8 cellular contexts compared by ENCODE assay signal in genomic region chr9:63813391-63814021, GRCh38.
DNase-seq lines count a peak whose midpoint lies in the region; ATAC-seq and TF ChIP-seq lines count a peak whose summit lies in the region.
"Not testable (repeated sequence)": the region's sequence is repeated elsewhere in the genome, so short reads cannot be mapped to it uniquely, and the experiment has no call there.

No MANE protein-coding gene starts in this region.

- not testable (repeated sequence) for H3K27ac Mint-ChIP-seq in activated naive CD8-positive, alpha-beta T cell treated with anti-CD3 and anti-CD28 coated beads for 36 hours; neural progenitor cell

- H3K4me3 ChIP-seq in DOHH2 (ENCODE audit: low read length) (peak overlapping the region; percentile 62), OCI-LY1 (ENCODE audit: low read depth, low read length, poor library complexity, severe bottlenecking) (peak overlapping the region; percentile 31), iPS-11a (ENCODE audit: low read depth, low read length) (peak overlapping the region; percentile 4), neural progenitor cell (peak overlapping the region; percentile 37), thoracic aorta (peak overlapping the region; percentile 25)
- not testable (repeated sequence) for H3K4me3 ChIP-seq in GM23248

- not testable (repeated sequence) for TF ChIP-seq CTCF in DOHH2 (IDR thresholded peaks at IDR 0.05; ENCODE audit: low read depth, low read length, poor library complexity, severe bottlenecking); OCI-LY1 (IDR thresholded peaks at IDR 0.05; ENCODE audit: low read length); neural progenitor cell (IDR thresholded peaks at IDR 0.05); thoracic aorta (IDR thresholded peaks at IDR 0.05)

- DNase-seq in GM23248: peak; percentile 1
- DNase-seq in activated naive CD8-positive, alpha-beta T cell treated with anti-CD3 and anti-CD28 coated beads for 36 hours; neural progenitor cell (ENCODE audit: low spot score); thoracic aorta (ENCODE audit: low spot score): not testable (repeated sequence)
- DNase-seq in ecto neural progenitor cell (ENCODE audit: low spot score): peak; percentile 40

- H3K27ac ChIP-seq in DOHH2 (ENCODE audit: low read depth, low read length): peak overlapping the region; percentile 21; the same call in 1 of the 2 replicates
- H3K27ac ChIP-seq in GM23248; OCI-LY1 (ENCODE audit: low read depth, low read length, poor library complexity, severe bottlenecking); neural progenitor cell; thoracic aorta: not testable (repeated sequence)

- H3K4me3 Mint-ChIP-seq in activated naive CD8-positive, alpha-beta T cell treated with anti-CD3 and anti-CD28 coated beads for 36 hours: peak overlapping the region; percentile 38
- H3K4me3 Mint-ChIP-seq in neural progenitor cell: not testable (repeated sequence)

- not testable (repeated sequence) for H4K20me1 ChIP-seq in DOHH2 (ENCODE audit: control insufficient read depth, insufficient read depth, low read depth, low read length); GM23248 (ENCODE audit: insufficient read depth); OCI-LY1 (ENCODE audit: insufficient read depth, low read length); neural progenitor cell (ENCODE audit: low read depth)

- not testable (repeated sequence) for ATAC-seq in thoracic aorta (ENCODE audit: insufficient number of reproducible peaks, low FRiP score, low read depth)

- peak overlapping the region; percentile 40 for H3K4me2 ChIP-seq in DOHH2 (ENCODE audit: low read length)
- not testable (repeated sequence) for H3K4me2 ChIP-seq in GM23248 (ENCODE audit: unreplicated experiment); OCI-LY1 (ENCODE audit: low read length)
- peak overlapping the region; percentile 52 for H3K4me2 ChIP-seq in neural progenitor cell

- in situ Hi-C loops in GM23248 (cut with MboI): not testable (repeated sequence)

- H3K27me3 ChIP-seq in DOHH2 (ENCODE audit: control insufficient read depth, low read length); GM23248 (replicated peaks; ENCODE audit: insufficient read depth); OCI-LY1 (ENCODE audit: insufficient read depth, low read length); thoracic aorta (replicated peaks; ENCODE audit: insufficient read depth): not testable (repeated sequence)
- H3K27me3 ChIP-seq in neural progenitor cell: peaks cover 31% of the 10 kb centered on the region

- H3K9me2 ChIP-seq in DOHH2 (replicated peaks; ENCODE audit: control insufficient read depth, low read length); GM23248 (ENCODE audit: insufficient read depth); OCI-LY1 (ENCODE audit: low read depth, low read length): not testable (repeated sequence)

- H3K4me1 ChIP-seq in DOHH2 (ENCODE audit: control insufficient read depth, low read length): peaks cover 10% of the 10 kb centered on the region
- not testable (repeated sequence) for H3K4me1 ChIP-seq in GM23248 (ENCODE audit: insufficient read depth); neural progenitor cell; thoracic aorta (ENCODE audit: control insufficient read depth in 1 of 2, low read depth in 2 of 2)
- peaks cover 16% of the 10 kb centered on the region for H3K4me1 ChIP-seq in OCI-LY1 (ENCODE audit: insufficient read depth, low read length, severe bottlenecking)

- H3F3A ChIP-seq in DOHH2 (ENCODE audit: control insufficient read depth, insufficient read depth); GM23248 (ENCODE audit: insufficient read depth); OCI-LY1 (ENCODE audit: insufficient read depth, low read length); neural progenitor cell (ENCODE audit: low read depth): not testable (repeated sequence)

- H3K4me1 Mint-ChIP-seq in activated naive CD8-positive, alpha-beta T cell treated with anti-CD3 and anti-CD28 coated beads for 36 hours: peaks cover 11% of the 10 kb centered on the region
- peaks cover 12% of the 10 kb centered on the region for H3K4me1 Mint-ChIP-seq in neural progenitor cell

- 15 to 18% methylated on average over 37 to 39 of the region's 39 CpGs for WGBS in GM23248 (ENCODE audit: low coverage in 1 of 2, low lambda C conversion rate in 2 of 2, missing lambda C conversion rate in 2 of 2), 2 experiments

- H3K9me3 ChIP-seq in DOHH2 (ENCODE audit: control insufficient read depth, insufficient read depth, low read length); GM23248 (ENCODE audit: low read depth); OCI-LY1 (ENCODE audit: low read length): not testable (repeated sequence)
- H3K9me3 ChIP-seq in neural progenitor cell (ENCODE audit: low read depth): peaks cover 12% of the 10 kb centered on the region
- H3K9me3 ChIP-seq in thoracic aorta: peaks cover 12% of the 10 kb centered on the region

- peaks cover 11% of the 10 kb centered on the region for H3K79me2 ChIP-seq in DOHH2 (ENCODE audit: control insufficient read depth, low read length)
- not testable (repeated sequence) for H3K79me2 ChIP-seq in GM23248 (ENCODE audit: insufficient read depth); OCI-LY1 (ENCODE audit: insufficient read depth, low read length); neural progenitor cell (ENCODE audit: low read depth)

- H2AFZ ChIP-seq in GM23248; OCI-LY1 (ENCODE audit: low read length); neural progenitor cell (replicated peaks): not testable (repeated sequence)

- H3K9ac ChIP-seq in GM23248; OCI-LY1 (ENCODE audit: low read length); neural progenitor cell: not testable (repeated sequence)

- peaks cover 23% of the 10 kb centered on the region for H3K9me3 Mint-ChIP-seq in activated naive CD8-positive, alpha-beta T cell treated with anti-CD3 and anti-CD28 coated beads for 36 hours
- peaks cover 54% of the 10 kb centered on the region for H3K9me3 Mint-ChIP-seq in neural progenitor cell

- peaks cover 37% of the 10 kb centered on the region for H3K27me3 Mint-ChIP-seq in activated naive CD8-positive, alpha-beta T cell treated with anti-CD3 and anti-CD28 coated beads for 36 hours
- peaks cover 25% of the 10 kb centered on the region for H3K27me3 Mint-ChIP-seq in neural progenitor cell (ENCODE audit: insufficient read depth, low read depth)

- H3K36me3 Mint-ChIP-seq in activated naive CD8-positive, alpha-beta T cell treated with anti-CD3 and anti-CD28 coated beads for 36 hours; neural progenitor cell: not testable (repeated sequence)

- not testable (repeated sequence) for H3K36me3 ChIP-seq in DOHH2 (ENCODE audit: control insufficient read depth, low read length); GM23248 (ENCODE audit: low read depth); OCI-LY1 (ENCODE audit: insufficient read depth, low read length); neural progenitor cell; thoracic aorta
